29 cellular contexts compared by ENCODE assay signal in the genomic region with DNA sequence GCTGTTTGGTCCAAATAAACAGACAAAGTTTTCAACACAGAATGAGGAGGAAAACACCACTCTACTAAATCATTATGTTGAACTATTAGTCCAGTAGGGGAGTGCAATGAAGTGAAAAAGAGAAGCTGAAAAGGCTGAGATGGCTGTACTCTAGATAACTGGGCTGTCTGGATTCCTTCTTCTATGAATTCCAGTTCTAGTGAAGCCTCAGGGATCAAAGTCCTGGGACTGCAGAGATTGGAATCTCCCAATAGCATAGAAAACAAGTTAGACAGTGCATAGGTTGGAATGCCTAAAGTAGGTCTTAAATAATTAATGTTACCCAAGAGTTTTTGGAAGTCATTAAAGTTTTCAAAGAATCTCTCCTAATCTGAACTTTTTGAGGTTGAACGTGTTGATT.
"Had no signal": no experiment of that assay in that cellular context is flagged by ENCODE, and none has a peak within 500 bp of the region (broad histone marks: within the 10 kb centered on the region; RNA-seq: fewer than 3 reads in every experiment).

No MANE protein-coding gene starts in this region.

- H3K27me3 ChIP-seq: MG63 had no signal

- H3K36me3 ChIP-seq: MG63 had no signal

- H3K4me3 ChIP-seq: MG63 had no signal

- DNase-seq: Kasumi-1, MG63, MM.1S, MV-4-11, NCI-H1048, NCI-H1092, NCI-H1092 treated with DMSO at 0.1 percent for 48 hours, NCI-H1105, NCI-H1105 treated with DMSO at 0.1 percent for 48 hours, NCI-H1417, NCI-H1417 treated with DMSO at 0.1 percent for 48 hours, NCI-H1436, NCI-H1436 treated with DMSO at 0.1 percent for 48 hours, NCI-H146, NCI-H187, NCI-H187 treated with DMSO at 0.1 percent for 48 hours, NCI-H1930, NCI-H2029, NCI-H2029 treated with DMSO at 0.1 percent for 48 hours, NCI-H2081, NCI-H2081 treated with DMSO at 0.1 percent for 48 hours, NCI-H2107, NCI-H2227 treated with DMSO at 0.1 percent for 48 hours, NCI-H226, NCI-H345, NCI-H446, NCI-H446 treated with DMSO at 0.1 percent for 48 hours, NCI-H510A, NCI-H510A treated with DMSO at 0.1 percent for 48 hours had no signal
